8 cellular contexts compared by ENCODE assay signal in the genomic region with DNA sequence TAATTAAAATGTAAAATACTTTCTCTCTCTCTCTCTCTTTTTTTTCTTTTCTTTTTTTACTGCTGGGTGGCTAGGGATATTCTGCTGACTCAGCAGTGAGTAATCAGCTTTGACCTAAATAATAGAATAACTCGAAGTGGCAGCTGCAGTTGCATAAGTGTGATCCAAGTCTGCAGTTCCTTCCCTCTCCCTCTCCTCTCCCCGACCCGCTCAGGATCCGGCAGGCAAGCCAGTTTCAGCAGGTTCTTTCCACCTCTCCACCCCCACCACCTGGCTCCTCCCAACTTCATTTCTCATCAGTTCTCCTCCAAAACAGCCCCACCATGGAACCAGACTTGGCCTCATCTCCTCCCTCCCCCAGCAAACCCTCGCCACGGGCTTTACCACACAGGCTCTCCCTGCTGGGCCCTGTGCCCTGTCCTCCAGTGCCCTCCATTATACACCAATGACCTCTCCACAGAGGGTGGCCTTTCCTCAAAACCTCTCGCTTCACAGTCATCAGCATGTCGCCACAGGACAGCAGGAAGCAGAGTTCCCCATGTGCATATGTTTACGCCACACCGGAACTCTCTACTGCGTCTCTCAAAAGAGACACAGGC. TPM values are rescaled to one million over a fixed set of nuclear protein-coding genes. Genes with fewer than 3 reads are reported as not detected.
DNase-seq lines count a peak whose midpoint lies in the region; ATAC-seq and TF ChIP-seq lines count a peak whose summit lies in the region.

No MANE protein-coding gene starts in this region.

- H3K4me1 Mint-ChIP-seq in WTC11, result peaks cover 65% of the 10 kb centered on the region

- 37 to 47% (median 44%) methylated on average over 11 of the region's 11 CpGs for WGBS in heart left ventricle, 4 donors
- no CpG with 5 or more reads among the region's 11 CpGs for WGBS in trophoblast cell (ENCODE audit: extremely low coverage, insufficient coverage, insufficient read length)

- H3K4ac ChIP-seq in trophoblast cell (ENCODE audit: low read depth, low read length), result no peak overlapping the region

- H4K8ac ChIP-seq in trophoblast cell (ENCODE audit: low read depth, low read length), result peak overlapping the region; percentile 26

- no peak overlapping the region for H3K9ac ChIP-seq in trophoblast cell (ENCODE audit: low read length)

- no peak overlapping the region for H2AK5ac ChIP-seq in trophoblast cell (ENCODE audit: low read length)

- H3K79me2 ChIP-seq in trophoblast cell (ENCODE audit: control insufficient read depth, insufficient read depth, low read length, poor library complexity), result peaks cover 2% of the 10 kb centered on the region

- no peak overlapping the region for H2AFZ ChIP-seq in trophoblast cell (ENCODE audit: insufficient read depth, low read length, poor library complexity)

- H3K4me3 Mint-ChIP-seq in WTC11, result peak overlapping the region; percentile 53

- peaks cover 0 to 50% (median 9%) of the 10 kb centered on the region in 12 donors for H3K4me1 ChIP-seq in heart left ventricle
- H3K4me1 ChIP-seq in trophoblast cell (ENCODE audit: control insufficient read depth in 1 of 2, insufficient read depth in 2 of 2, low read length in 2 of 2), result peaks cover 8 to 9% of the 10 kb centered on the region in 2 experiments

- H3K4me3 ChIP-seq in heart left ventricle, result peak overlapping the region in 1 of 12 donors; percentile 5
- no peak overlapping the region for H3K4me3 ChIP-seq in trophoblast cell (ENCODE audit: low read depth, low read length)

- no peak overlapping the region for H3K23ac ChIP-seq in trophoblast cell (ENCODE audit: low read length)

- H3K36me3 ChIP-seq in heart left ventricle (no peaks in the 10 kb centered on the region), trophoblast cell (ENCODE audit: control insufficient read depth in 1 of 2, insufficient read depth in 2 of 2, low read length in 2 of 2) (peaks cover 10 to 16% of the 10 kb centered on the region in 2 experiments)

- H3K9me3 ChIP-seq in heart left ventricle (no peaks in the 10 kb centered on the region), trophoblast cell (ENCODE audit: insufficient read depth, low read depth, low read length) (no peaks in the 10 kb centered on the region)

- no peak overlapping the region for H3K14ac ChIP-seq in trophoblast cell (ENCODE audit: low read length)

- H3K4me2 ChIP-seq in trophoblast cell (ENCODE audit: low read length), result peak overlapping the region; percentile 18

- no peak for TF ChIP-seq CTCF in WTC11 (IDR thresholded peaks at IDR 0.05)
- TF ChIP-seq CTCF in heart left ventricle (IDR thresholded peaks at IDR 0.05), result no peak
- TF ChIP-seq CTCF in GM10248 (IDR thresholded peaks at IDR 0.05; ENCODE audit: control extremely low read depth, extremely low read depth, low read depth, missing control alignments), result no peak

- no peaks in the 10 kb centered on the region for H3K27me3 ChIP-seq in heart left ventricle
- H3K27me3 ChIP-seq in trophoblast cell (ENCODE audit: insufficient read depth, low read length), result no peaks in the 10 kb centered on the region

- H2BK5ac ChIP-seq in trophoblast cell (ENCODE audit: low read depth, low read length, poor library complexity), result no peak overlapping the region

- no peak overlapping the region for H4K12ac ChIP-seq in trophoblast cell (ENCODE audit: low read depth, low read length)

- H3K18ac ChIP-seq in trophoblast cell (ENCODE audit: low read length), result no peak overlapping the region

- no peak overlapping the region for H2BK120ac ChIP-seq in trophoblast cell (ENCODE audit: insufficient read depth, low read length, poor library complexity)

- H3K27me3 Mint-ChIP-seq in WTC11 (ENCODE audit: low read depth), result no peaks in the 10 kb centered on the region

- peak overlapping the region; percentile 23 for H2BK12ac ChIP-seq in trophoblast cell (ENCODE audit: low read length)

- no peak overlapping the region for H4K91ac ChIP-seq in trophoblast cell (ENCODE audit: low read depth, low read length)

- in situ Hi-C loops in KBM-7 (cut with MboI; ENCODE audit: low pct_unique_long_range_greater_than_20kb, low sequenced_read_pairs), result no loop called here

- DNase-seq in HCEC 1CT, result peak; percentile 82
- peak; percentile 88 for DNase-seq in WTC11 (ENCODE audit: low spot score)
- peak in 4 of 5 donors; percentile 28 to 62 (median 45) for DNase-seq in heart left ventricle
- DNase-seq in trophoblast cell, result peak; percentile 33 to 62
- DNase-seq in KBM-7, result no peak
- DNase-seq in GM10248 (ENCODE audit: extremely low spot score), result no peak

- H3K27ac ChIP-seq in heart left ventricle (peak overlapping the region in 5 of 12 donors; percentile 9 to 86 (median 30)), trophoblast cell (ENCODE audit: low read depth, low read length) (no peak overlapping the region)

- TF ChIP-seq POLR2A in heart left ventricle (IDR thresholded peaks at IDR 0.05), result no peak

- H3K79me1 ChIP-seq in trophoblast cell (ENCODE audit: low read length), result no peaks in the 10 kb centered on the region

- peak; percentile 94 for ATAC-seq in WTC11
- peak; percentile 29 to 78 (median 68) for ATAC-seq in heart left ventricle
- ATAC-seq in GM18873 (IDR thresholded peaks at IDR 0.05; ENCODE audit: low FRiP score, unreplicated experiment), result no peak
- no peak for ATAC-seq in GM19467 (IDR thresholded peaks at IDR 0.05; ENCODE audit: unreplicated experiment)

- POLR2A ChIA-PET in WTC11 (lab: Charles Lee), result interaction anchor here (0.7 to 2.0 kb wide), 5 partner anchors 13 to 66 kb away, joined by 3 to 10 read pairs (median 3); a partner anchor contains a TSS
- POLR2A ChIA-PET in GM10248 (lab: Yijun Ruan, JAX), result no interaction called here

- H3K9me3 Mint-ChIP-seq in WTC11, result no peaks in the 10 kb centered on the region

- CTCF ChIA-PET in WTC11 (lab: Charles Lee), result interaction anchor here (0.6 to 6.2 kb wide), 10 partner anchors 19 to 199 kb away, joined by 3 to 49 read pairs (median 5); a partner anchor contains a TSS
- CTCF ChIA-PET in GM10248 (lab: Yijun Ruan, JAX), result interaction anchor here (1.3 kb wide), 1 partner anchor 40 kb away, joined by 3 read pairs; no protein-coding TSS in a partner anchor

- intact Hi-C loops in heart left ventricle (cut with DNase I), result no loop called here

- H3K27ac Mint-ChIP-seq in WTC11, result peak overlapping the region; percentile 98

- H3K36me3 Mint-ChIP-seq in WTC11, result peaks cover 59% of the 10 kb centered on the region

TF ChIP-seq in WTC11, 78 proteins besides CTCF, POLR2A, EP300 and RAD21 (continues in another document):
- TF ChIP-seq ETV6 (CRISPR knock-in tag; IDR thresholded peaks at IDR 0.05) (peak; percentile 94), JAZF1 (CRISPR knock-in tag; IDR thresholded peaks at IDR 0.05) (no peak)
- TF ChIP-seq, protein P1, sequence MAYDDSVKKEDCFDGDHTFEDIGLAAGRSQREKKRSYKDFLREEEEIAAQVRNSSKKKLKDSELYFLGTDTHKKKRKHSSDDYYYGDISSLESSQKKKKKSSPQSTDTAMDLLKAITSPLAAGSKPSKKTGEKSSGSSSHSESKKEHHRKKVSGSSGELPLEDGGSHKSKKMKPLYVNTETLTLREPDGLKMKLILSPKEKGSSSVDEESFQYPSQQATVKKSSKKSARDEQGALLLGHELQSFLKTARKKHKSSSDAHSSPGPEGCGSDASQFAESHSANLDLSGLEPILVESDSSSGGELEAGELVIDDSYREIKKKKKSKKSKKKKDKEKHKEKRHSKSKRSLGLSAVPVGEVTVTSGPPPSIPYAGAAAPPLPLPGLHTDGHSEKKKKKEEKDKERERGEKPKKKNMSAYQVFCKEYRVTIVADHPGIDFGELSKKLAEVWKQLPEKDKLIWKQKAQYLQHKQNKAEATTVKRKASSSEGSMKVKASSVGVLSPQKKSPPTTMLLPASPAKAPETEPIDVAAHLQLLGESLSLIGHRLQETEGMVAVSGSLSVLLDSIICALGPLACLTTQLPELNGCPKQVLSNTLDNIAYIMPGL (CRISPR knock-in tag; IDR thresholded peaks at IDR 0.05), result no peak
- TF ChIP-seq, protein P2, sequence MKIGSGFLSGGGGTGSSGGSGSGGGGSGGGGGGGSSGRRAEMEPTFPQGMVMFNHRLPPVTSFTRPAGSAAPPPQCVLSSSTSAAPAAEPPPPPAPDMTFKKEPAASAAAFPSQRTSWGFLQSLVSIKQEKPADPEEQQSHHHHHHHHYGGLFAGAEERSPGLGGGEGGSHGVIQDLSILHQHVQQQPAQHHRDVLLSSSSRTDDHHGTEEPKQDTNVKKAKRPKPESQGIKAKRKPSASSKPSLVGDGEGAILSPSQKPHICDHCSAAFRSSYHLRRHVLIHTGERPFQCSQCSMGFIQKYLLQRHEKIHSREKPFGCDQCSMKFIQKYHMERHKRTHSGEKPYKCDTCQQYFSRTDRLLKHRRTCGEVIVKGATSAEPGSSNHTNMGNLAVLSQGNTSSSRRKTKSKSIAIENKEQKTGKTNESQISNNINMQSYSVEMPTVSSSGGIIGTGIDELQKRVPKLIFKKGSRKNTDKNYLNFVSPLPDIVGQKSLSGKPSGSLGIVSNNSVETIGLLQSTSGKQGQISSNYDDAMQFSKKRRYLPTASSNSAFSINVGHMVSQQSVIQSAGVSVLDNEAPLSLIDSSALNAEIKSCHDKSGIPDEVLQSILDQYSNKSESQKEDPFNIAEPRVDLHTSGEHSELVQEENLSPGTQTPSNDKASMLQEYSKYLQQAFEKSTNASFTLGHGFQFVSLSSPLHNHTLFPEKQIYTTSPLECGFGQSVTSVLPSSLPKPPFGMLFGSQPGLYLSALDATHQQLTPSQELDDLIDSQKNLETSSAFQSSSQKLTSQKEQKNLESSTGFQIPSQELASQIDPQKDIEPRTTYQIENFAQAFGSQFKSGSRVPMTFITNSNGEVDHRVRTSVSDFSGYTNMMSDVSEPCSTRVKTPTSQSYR (CRISPR knock-in tag; IDR thresholded peaks at IDR 0.05), result peak; percentile 90; the same call in 1 of the 2 replicates
- TF ChIP-seq, protein P3, sequence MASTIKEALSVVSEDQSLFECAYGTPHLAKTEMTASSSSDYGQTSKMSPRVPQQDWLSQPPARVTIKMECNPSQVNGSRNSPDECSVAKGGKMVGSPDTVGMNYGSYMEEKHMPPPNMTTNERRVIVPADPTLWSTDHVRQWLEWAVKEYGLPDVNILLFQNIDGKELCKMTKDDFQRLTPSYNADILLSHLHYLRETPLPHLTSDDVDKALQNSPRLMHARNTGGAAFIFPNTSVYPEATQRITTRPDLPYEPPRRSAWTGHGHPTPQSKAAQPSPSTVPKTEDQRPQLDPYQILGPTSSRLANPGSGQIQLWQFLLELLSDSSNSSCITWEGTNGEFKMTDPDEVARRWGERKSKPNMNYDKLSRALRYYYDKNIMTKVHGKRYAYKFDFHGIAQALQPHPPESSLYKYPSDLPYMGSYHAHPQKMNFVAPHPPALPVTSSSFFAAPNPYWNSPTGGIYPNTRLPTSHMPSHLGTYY (CRISPR knock-in tag; IDR thresholded peaks at IDR 0.05), result no peak

RNA-seq across cellular contexts. Expression of a gene that starts 22.4 kb away (rescaled TPM):
- total RNA-seq in WTC11 (2021) (200 to 207 TPM (median 201 TPM) in 3 replicates), heart left ventricle (10 to 100 TPM in 6 of 9 donors, 1 to 10 TPM in 3; 8.5 to 34.1 (median 14.2) TPM)
- polyA plus RNA-seq in heart left ventricle, result 10 to 100 TPM in 1 of 2 donors, 1 to 10 TPM in 1; 7.3 to 21.6 TPM
- 715 and 802 TPM in 2 replicates for polyA plus RNA-seq in trophoblast cell (2013)

RNA-seq across cellular contexts. Expression of a gene that starts 42.0 kb away (rescaled TPM):
- total RNA-seq in WTC11 (2021) (not detected in 3 replicates), heart left ventricle (under 1 TPM in 3 of 9 donors, not detected in 6; 0.18 to 0.32 (median 0.24) TPM)
- not detected for polyA plus RNA-seq in heart left ventricle
- 0.33 and 0.37 TPM in 2 replicates for polyA plus RNA-seq in trophoblast cell (2013)

RNA-seq across cellular contexts. Expression of a gene that starts 56.2 kb away (rescaled TPM):
- total RNA-seq in WTC11 (2021), result 0.07 to 0.11 TPM in 2 of 3 replicates, not detected in the other
- not detected for total RNA-seq in heart left ventricle
- polyA plus RNA-seq in heart left ventricle, result not detected
- 0.01 and 0.03 TPM in 2 replicates for polyA plus RNA-seq in trophoblast cell (2013)

Comparison
In these comparisons a context has a peak if more than half of its experiments do, and no peak if none do; other contexts are left out.
1. DNase-seq: peak in HCEC 1CT (single experiment), WTC11 (single experiment), heart left ventricle (4 of 5) and trophoblast cell (2 of 2); none in KBM-7 (single experiment) and GM10248 (single experiment).
2. ATAC-seq: peak in WTC11 (single experiment) and heart left ventricle (4 of 4); none in GM18873 (single experiment) and GM19467 (single experiment).